ENCODE assay signal across 9 cellular contexts in genomic region chr4:7206856-7207567, GRCh38. TPM values are rescaled to one million over a fixed set of nuclear protein-coding genes. Genes with fewer than 3 reads are reported as not detected.
DNase-seq lines count a peak whose midpoint lies in the region; ATAC-seq lines count a peak whose summit lies in the region.
"Had no signal": no experiment of that assay in that cellular context is flagged by ENCODE, and none has a peak within 500 bp of the region (broad histone marks: within the 10 kb centered on the region; RNA-seq: fewer than 3 reads in every experiment).

No MANE protein-coding gene starts in this region.

- ATAC-seq in left ventricle myocardium superior, result peak; percentile 99
- no peak for ATAC-seq in HG03565 (IDR thresholded peaks at IDR 0.05; ENCODE audit: unreplicated experiment)

- peak; percentile 87 for DNase-seq in ELR (ENCODE audit: low read depth)
- peak; percentile 76 for DNase-seq in amniotic epithelial cell (ENCODE audit: low read depth)
- peak; percentile 93 for DNase-seq in left ventricle myocardium superior
- DNase-seq in activated CD8-positive, alpha-beta memory T cell treated with anti-CD3 and anti-CD28 coated beads for 24 hours, result no peak
- no peak for DNase-seq in activated effector memory CD4-positive, alpha-beta T cell treated with Interleukin-2 at 50 U/mL for 16 hours
- no peak for DNase-seq in activated gamma-delta T cell treated with Interleukin-2 at 50 U/mL for 16 hours

- no peaks in the 10 kb centered on the region for H3K36me3 ChIP-seq in rectal smooth muscle tissue (ENCODE audit: control insufficient read depth, insufficient read depth, low read length)

- peaks cover 25% of the 10 kb centered on the region for H3K4me1 ChIP-seq in rectal smooth muscle tissue (ENCODE audit: control insufficient read depth, insufficient read depth, low read length)

- peak overlapping the region; percentile 15 for H3K4me3 ChIP-seq in rectal smooth muscle tissue (ENCODE audit: low read length)

- H3K9ac ChIP-seq in rectal smooth muscle tissue (ENCODE audit: low read length), result no peak overlapping the region

- no peaks in the 10 kb centered on the region for H3K27me3 ChIP-seq in rectal smooth muscle tissue (ENCODE audit: control insufficient read depth, insufficient read depth, low read length)

- peak overlapping the region; percentile 91 for H3K27ac ChIP-seq in rectal smooth muscle tissue (ENCODE audit: low read depth, low read length)

- intact Hi-C loops in left ventricle myocardium superior (cut with micrococcal nuclease), result no loop called here

RNA-seq across cellular contexts. Expression of gene SORCS2, which starts 14.7 kb away (rescaled TPM):
- total RNA-seq in left ventricle myocardium superior, result 1.5 TPM
- total RNA-seq: activated CD8-positive, alpha-beta memory T cell treated with anti-CD3 and anti-CD28 coated beads for 36 hours had no signal

Comparison
In these comparisons a context has a peak if more than half of its experiments do, and no peak if none do; other contexts are left out.
1. DNase-seq: peak in ELR (single experiment), amniotic epithelial cell (single experiment) and left ventricle myocardium superior (single experiment); none in activated CD8-positive, alpha-beta memory T cell treated with anti-CD3 and anti-CD28 coated beads for 24 hours (single experiment), activated effector memory CD4-positive, alpha-beta T cell treated with Interleukin-2 at 50 U/mL for 16 hours (single experiment) and activated gamma-delta T cell treated with Interleukin-2 at 50 U/mL for 16 hours (single experiment).